18 cellular contexts compared by ENCODE assay signal in genomic region chr7:95436407-95436806, GRCh38. TPM values are rescaled to one million over a fixed set of nuclear protein-coding genes. Genes with fewer than 3 reads are reported as not detected.
DNase-seq lines count a peak whose midpoint lies in the region; ATAC-seq and TF ChIP-seq lines count a peak whose summit lies in the region.
"Had no signal": no experiment of that assay in that cellular context is flagged by ENCODE, and none has a peak within 500 bp of the region (broad histone marks: within the 10 kb centered on the region; RNA-seq: fewer than 3 reads in every experiment).

No MANE protein-coding gene starts in this region.

- peak; percentile 69 for DNase-seq in MCF 10A (ENCODE audit: unreplicated experiment)
- DNase-seq in mammary epithelial cell = no peak
- DNase-seq in dermis blood vessel endothelial cell = peak; percentile 12
- DNase-seq in upper lobe of right lung = no peak
- DNase-seq: BE2C, GDM1, H7, Karpas-422, NCI-H1930, NCI-H446, NCI-H774 had no signal

- 81% methylated on average over 4 of the region's 4 CpGs for WGBS in mammary epithelial cell (ENCODE audit: low coverage, missing lambda C conversion rate)

- H3K4me2 ChIP-seq in mammary epithelial cell (ENCODE audit: insufficient read depth, low read depth, low read length) = no peak overlapping the region

- BruUV-seq in MCF 10A (replicated peaks; lab: Mats Ljungman, UMichigan) (no TSS peak), mammary epithelial cell (replicated peaks; lab: Mats Ljungman, UMichigan) (no TSS peak)

- no peaks in the 10 kb centered on the region for H3K27me3 ChIP-seq in mammary epithelial cell (ENCODE audit: insufficient read depth, low read length)
- H3K27me3 ChIP-seq in upper lobe of right lung = no peaks in the 10 kb centered on the region
- H3K27me3 ChIP-seq: BE2C, SJSA1 had no signal

- in situ Hi-C loops in mammary epithelial cell (cut with MboI; ENCODE audit: low sequenced_read_pairs in 2 of 2) = no loop called here

- H3K27ac ChIP-seq in mammary epithelial cell (ENCODE audit: insufficient read depth, low read depth, low read length) (no peak overlapping the region), upper lobe of right lung (peak overlapping the region; percentile 95)
- H3K27ac ChIP-seq: 22Rv1, SJSA1 had no signal

- POLR2A ChIA-PET in MCF 10A (lab: Yijun Ruan, JAX) = interaction anchor here (0.5 to 3.5 kb wide), 7 partner anchors 7 to 163 kb away, joined by 3 to 26 read pairs (median 4); no protein-coding TSS in a partner anchor

- peaks cover 26% of the 10 kb centered on the region for H3K79me2 ChIP-seq in mammary epithelial cell (ENCODE audit: insufficient read depth, low read length)

- H3K9me3 ChIP-seq in mammary epithelial cell (replicated peaks; ENCODE audit: insufficient read depth, low read length) = no peaks in the 10 kb centered on the region
- no peaks in the 10 kb centered on the region for H3K9me3 ChIP-seq in upper lobe of right lung
- H3K9me3 ChIP-seq: BE2C, SJSA1 had no signal

- H3K27ac Mint-ChIP-seq in MCF 10A (ENCODE audit: low read depth, unreplicated experiment) (peak overlapping the region; percentile 96), nephron (peak overlapping the region; percentile 90 to 99 (median 98))

- dilution Hi-C loops in mammary epithelial cell (cut with HindIII; ENCODE audit: low sequenced_read_pairs) = no loop called here

- intact Hi-C loops in MCF 10A (cut with micrococcal nuclease) (loop anchor here (10.0 kb wide), 1 partner anchor 1432 kb away; the partner anchor contains the start of gene BET1), mammary epithelial cell (cut with micrococcal nuclease) (no loop called here), upper lobe of right lung (cut with DNase I) (no loop called here)

- no peak overlapping the region for H3K4me3 ChIP-seq in mammary epithelial cell (replicated peaks in 1 of 3; ENCODE audit: insufficient read depth in 1 of 3, low read depth in 2 of 3, low read length in 3 of 3)
- no peak overlapping the region for H3K4me3 ChIP-seq in upper lobe of right lung
- H3K4me3 ChIP-seq: GM12878, SJSA1 had no signal

- CTCF ChIA-PET in MCF 10A (lab: Yijun Ruan, JAX) (interaction anchor here (0.7 to 4.3 kb wide), 4 partner anchors 12 to 170 kb away, joined by 3 to 27 read pairs (median 3); no protein-coding TSS in a partner anchor), mammary epithelial cell (lab: Charles Lee; ENCODE audit: low non-redundant PET) (interaction anchor here (0.6 kb wide), 1 partner anchor 41 kb away, joined by 22 read pairs; no protein-coding TSS in a partner anchor)

- H3K4me1 ChIP-seq in mammary epithelial cell (ENCODE audit: insufficient read depth, low read length) (peaks cover 13% of the 10 kb centered on the region), upper lobe of right lung (peaks cover 7% of the 10 kb centered on the region)
- H3K4me1 ChIP-seq: BE2C had no signal

- H3K36me3 Mint-ChIP-seq in MCF 10A (ENCODE audit: insufficient read depth, unreplicated experiment) (peaks cover 15% of the 10 kb centered on the region), nephron (ENCODE audit: low read depth) (peaks cover 16% of the 10 kb centered on the region)

- ATAC-seq in upper lobe of right lung = no peak
- ATAC-seq in GM18517 (IDR thresholded peaks at IDR 0.05; ENCODE audit: unreplicated experiment) = no peak
- ATAC-seq in GM21367 (IDR thresholded peaks at IDR 0.05; ENCODE audit: unreplicated experiment) = no peak
- no peak for ATAC-seq in GM21717 (IDR thresholded peaks at IDR 0.05; ENCODE audit: unreplicated experiment)
- ATAC-seq: GM12878 had no signal

- H3K4me1 Mint-ChIP-seq in MCF 10A (ENCODE audit: insufficient read depth, unreplicated experiment) = peaks cover 54% of the 10 kb centered on the region
- H3K4me1 Mint-ChIP-seq in nephron = peaks cover 23% of the 10 kb centered on the region

- H3K4me3 Mint-ChIP-seq in MCF 10A (ENCODE audit: unreplicated experiment) = peak overlapping the region; percentile 77
- H3K4me3 Mint-ChIP-seq in nephron = peak overlapping the region; percentile 33 to 80 (median 56)

- H3K27me3 Mint-ChIP-seq in MCF 10A (ENCODE audit: insufficient read depth, unreplicated experiment) (no peaks in the 10 kb centered on the region), nephron (ENCODE audit: low read depth) (no peaks in the 10 kb centered on the region)

- H2AFZ ChIP-seq in mammary epithelial cell (ENCODE audit: low read depth, low read length) = no peak overlapping the region

- TF ChIP-seq CTCF in MCF 10A (IDR thresholded peaks at IDR 0.05; ENCODE audit: unreplicated experiment) (no peak), mammary epithelial cell (conservative IDR thresholded peaks at IDR 0.05 in 1 of 2, IDR thresholded peaks at IDR 0.05 in 1 of 2; ENCODE audit: extremely low read depth in 1 of 2, insufficient read depth in 1 of 2, low read depth in 1 of 2, low read length in 2 of 2) (no peak), nephron (IDR thresholded peaks at IDR 0.05; ENCODE audit: unreplicated experiment in 3 of 3) (no peak), upper lobe of right lung (IDR thresholded peaks at IDR 0.05) (no peak)

- no peaks in the 10 kb centered on the region for H4K20me1 ChIP-seq in mammary epithelial cell (ENCODE audit: insufficient read depth, low read length)

- no peak overlapping the region for H3K9ac ChIP-seq in mammary epithelial cell (ENCODE audit: insufficient read depth, low read length)

- H3K9me3 Mint-ChIP-seq in MCF 10A (ENCODE audit: unreplicated experiment) = no peaks in the 10 kb centered on the region
- H3K9me3 Mint-ChIP-seq in nephron = no peaks in the 10 kb centered on the region

- no peaks in the 10 kb centered on the region for H3K36me3 ChIP-seq in mammary epithelial cell (ENCODE audit: insufficient read depth, low read length)
- H3K36me3 ChIP-seq in upper lobe of right lung = no peaks in the 10 kb centered on the region
- H3K36me3 ChIP-seq: BE2C had no signal

RNA-seq across cellular contexts. Expression of gene PON2, which starts 1.6 kb away (rescaled TPM):
- total RNA-seq in MCF 10A (2022) = 120 and 140 TPM in 2 replicates
- 10 to 100 TPM; 61.2 to 89.2 TPM for total RNA-seq in mammary epithelial cell
- 52.1 TPM for polyA plus RNA-seq in mammary epithelial cell
- polyA minus RNA-seq in mammary epithelial cell = 23.1 TPM
- total RNA-seq in dermis blood vessel endothelial cell = 203 and 207 TPM in 2 replicates
- 193 TPM for total RNA-seq in upper lobe of right lung

RNA-seq across cellular contexts. Expression of gene PON3, which starts 40.2 kb away (rescaled TPM):
- total RNA-seq in MCF 10A (2022) (not detected in 2 replicates), mammary epithelial cell (under 1 TPM in 1 of 2 donors, not detected in 1; 0.50 TPM), dermis blood vessel endothelial cell (0.85 and 0.93 TPM in 2 replicates), upper lobe of right lung (36.4 TPM)
- polyA plus RNA-seq in mammary epithelial cell = 0.69 TPM
- not detected for polyA minus RNA-seq in mammary epithelial cell
- total RNA-seq: H7, SJSA1 had no signal

RNA-seq across cellular contexts. Expression of gene ASB4, which starts 49.3 kb away (rescaled TPM):
- total RNA-seq in MCF 10A (2022) = not detected in 2 replicates
- total RNA-seq in mammary epithelial cell = not detected
- polyA plus RNA-seq in mammary epithelial cell = not detected
- not detected for polyA minus RNA-seq in mammary epithelial cell
- total RNA-seq in dermis blood vessel endothelial cell = not detected in 2 replicates
- total RNA-seq in upper lobe of right lung = 0.49 TPM
- total RNA-seq: GM12878, H7, SJSA1 had no signal

Comparison
In these comparisons a context has a peak if more than half of its experiments do, and no peak if none do; other contexts are left out.
1. DNase-seq: peak in MCF 10A (single experiment) and dermis blood vessel endothelial cell (single experiment); none in mammary epithelial cell (single experiment) and upper lobe of right lung (single experiment).
2. RNA of gene PON3, which starts 40.2 kb away (total RNA-seq): 36.4 TPM in upper lobe of right lung (single experiment); 0.85 to 0.93 TPM in dermis blood vessel endothelial cell, 0.50 TPM in mammary epithelial cell and not detected in MCF 10A; every median in the first group is over 10 times any median in the second.